ENCODE assay signal across 20 cellular contexts in the genomic region with DNA sequence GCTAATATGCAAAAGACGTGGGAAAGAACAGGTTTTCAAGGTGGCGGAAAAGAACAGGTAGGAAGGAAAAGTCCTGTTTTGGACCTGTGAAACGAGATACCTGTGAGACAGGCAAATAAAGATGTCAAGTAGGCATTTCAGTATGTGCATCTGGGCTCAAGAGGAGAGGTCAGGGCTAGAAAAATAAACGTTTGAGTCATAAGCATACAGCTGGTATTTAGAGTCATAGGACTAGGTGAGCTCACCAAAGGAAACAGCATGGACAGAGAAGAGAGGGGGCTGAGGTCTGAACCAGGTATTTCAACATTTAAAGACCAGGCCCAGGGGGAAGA. TPM values are rescaled to one million over a fixed set of nuclear protein-coding genes. Genes with fewer than 3 reads are reported as not detected.
DNase-seq lines count a peak whose midpoint lies in the region; ATAC-seq and TF ChIP-seq lines count a peak whose summit lies in the region.
"Had no signal": no experiment of that assay in that cellular context is flagged by ENCODE, and none has a peak within 500 bp of the region (broad histone marks: within the 10 kb centered on the region; RNA-seq: fewer than 3 reads in every experiment).

No MANE protein-coding gene starts in this region.

- H3K9ac ChIP-seq in GM23248 (no peak overlapping the region), fibroblast of lung (ENCODE audit: insufficient read depth, low read length) (no peak overlapping the region)

- H3K4me1 ChIP-seq in CD8-positive, alpha-beta memory T cell (ENCODE audit: insufficient read depth, low read length) = no peaks in the 10 kb centered on the region
- peaks cover 8% of the 10 kb centered on the region for H3K4me1 ChIP-seq in GM23248 (ENCODE audit: insufficient read depth)
- H3K4me1 ChIP-seq in fibroblast of lung (ENCODE audit: control insufficient read depth, extremely low read depth, insufficient read depth, low read length) = peaks cover 4% of the 10 kb centered on the region
- H3K4me1 ChIP-seq: suprapubic skin had no signal

- H3F3A ChIP-seq in GM23248 (ENCODE audit: insufficient read depth) = no peaks in the 10 kb centered on the region

- ATAC-seq in left cardiac atrium (no peak), HG03460 (IDR thresholded peaks at IDR 0.05; ENCODE audit: unreplicated experiment) (no peak)
- ATAC-seq: effector memory CD8-positive, alpha-beta T cell; GM12878; left lobe of liver; mucosa of descending colon; Right ventricle myocardium inferior had no signal

- no peaks in the 10 kb centered on the region for H4K20me1 ChIP-seq in GM23248 (ENCODE audit: insufficient read depth)
- H4K20me1 ChIP-seq in fibroblast of lung (ENCODE audit: control insufficient read depth, extremely low read depth, insufficient read depth, low read length) = no peaks in the 10 kb centered on the region

- H3K36me3 ChIP-seq in CD8-positive, alpha-beta memory T cell (ENCODE audit: insufficient read depth, low read length) = no peaks in the 10 kb centered on the region
- H3K36me3 ChIP-seq in GM23248 (ENCODE audit: low read depth) (no peaks in the 10 kb centered on the region), fibroblast of lung (ENCODE audit: control insufficient read depth, insufficient read depth, low read length) (peaks cover 2% of the 10 kb centered on the region)
- H3K36me3 ChIP-seq: suprapubic skin had no signal

- in situ Hi-C loops in GM23248 (cut with MboI) = no loop called here

- peak overlapping the region; percentile 16 for H3K27ac ChIP-seq in CD8-positive, alpha-beta memory T cell (ENCODE audit: low read depth, low read length)
- no peak overlapping the region for H3K27ac ChIP-seq in GM23248
- no peak overlapping the region for H3K27ac ChIP-seq in fibroblast of lung (ENCODE audit: insufficient read depth, low read length)
- H3K27ac ChIP-seq: spleen, suprapubic skin had no signal

- H3K9me2 ChIP-seq in GM23248 (ENCODE audit: insufficient read depth) = no peaks in the 10 kb centered on the region

- DNase-seq in CD8-positive, alpha-beta memory T cell = no peak
- DNase-seq in GM23248 (peak; percentile 17), NCI-H774 (lab: John Stamatoyannopoulos, UW) (peak; percentile 10), fibroblast of lung (ENCODE audit: low read depth in 2 of 2) (peak; percentile 62 to 68), NCI-H345 treated with DMSO at 0.1 percent for 48 hours (lab: John Stamatoyannopoulos, UW; ENCODE audit: unreplicated experiment) (no peak), left cardiac atrium (no peak)
- no peak for DNase-seq in activated CD4-positive, CD25-positive, alpha-beta regulatory T cell (lab: John Stamatoyannopoulos, UW)
- DNase-seq: COR-L47; effector memory CD8-positive, alpha-beta T cell; H9; mucosa of descending colon; NCI-H1105 treated with DMSO at 0.1 percent for 48 hours; NCI-H2227 treated with DMSO at 0.1 percent for 48 hours; spleen had no signal

- H3K4me2 ChIP-seq in GM23248 (ENCODE audit: unreplicated experiment) (no peak overlapping the region), fibroblast of lung (ENCODE audit: extremely low read depth, insufficient read depth, low read length) (no peak overlapping the region)

- intact Hi-C loops in left cardiac atrium (cut with DNase I) = no loop called here

- H3K79me2 ChIP-seq in GM23248 (ENCODE audit: insufficient read depth) (no peaks in the 10 kb centered on the region), fibroblast of lung (ENCODE audit: control insufficient read depth, insufficient read depth, low read length) (no peaks in the 10 kb centered on the region)

- POLR2A ChIA-PET in CD8-positive, alpha-beta memory T cell (lab: Charles Lee) = no interaction called here

- H3K4me1 Mint-ChIP-seq in CD8-positive, alpha-beta memory T cell = peaks cover 0 to 9% (median 0%) of the 10 kb centered on the region in 3 donors

- no peak for TF ChIP-seq CTCF in fibroblast of lung (conservative IDR thresholded peaks at IDR 0.05 in 1 of 2, IDR thresholded peaks at IDR 0.05 in 1 of 2; ENCODE audit: low read depth in 1 of 2, low read length in 2 of 2)

- no peak overlapping the region for H3K4me3 Mint-ChIP-seq in CD8-positive, alpha-beta memory T cell
- H3K4me3 Mint-ChIP-seq: effector memory CD8-positive, alpha-beta T cell; H9; T-helper 1 cell treated with Interleukin-12 subunit alpha and Interleukin-12 subunit beta and Interleukin-4 antibody, amounts not matched to agents 30 μg/mL and 1 μg/mL, for 36 hours had no signal

- 78 to 85% methylated on average over 4 of the region's 4 CpGs for WGBS in GM23248 (ENCODE audit: low coverage in 1 of 2, low lambda C conversion rate in 2 of 2, missing lambda C conversion rate in 2 of 2), 2 experiments

- H3K9me3 ChIP-seq in CD8-positive, alpha-beta memory T cell (ENCODE audit: low read length) = no peaks in the 10 kb centered on the region
- H3K9me3 ChIP-seq in GM23248 (ENCODE audit: low read depth) = no peaks in the 10 kb centered on the region
- H3K9me3 ChIP-seq in fibroblast of lung (ENCODE audit: control insufficient read depth, insufficient read depth, low read depth, low read length) = no peaks in the 10 kb centered on the region
- H3K9me3 ChIP-seq: mucosa of descending colon, spleen, suprapubic skin had no signal

- CTCF ChIA-PET in CD8-positive, alpha-beta memory T cell (lab: Charles Lee) = interaction anchor here (1.9 kb wide), 1 partner anchor 9 kb away, joined by 7 read pairs; no protein-coding TSS in a partner anchor

- H3K36me3 Mint-ChIP-seq in CD8-positive, alpha-beta memory T cell = peaks cover 0 to 9% (median 2%) of the 10 kb centered on the region in 3 donors

- no peak overlapping the region for H3K27ac Mint-ChIP-seq in CD8-positive, alpha-beta memory T cell
- H3K27ac Mint-ChIP-seq: effector memory CD8-positive, alpha-beta T cell; T-helper 1 cell treated with Interleukin-12 subunit alpha and Interleukin-12 subunit beta and Interleukin-4 antibody, amounts not matched to agents 30 μg/mL and 1 μg/mL, for 36 hours had no signal

- no peaks in the 10 kb centered on the region for H3K27me3 Mint-ChIP-seq in CD8-positive, alpha-beta memory T cell
- H3K27me3 Mint-ChIP-seq: effector memory CD8-positive, alpha-beta T cell had no signal

- H3K9me3 Mint-ChIP-seq in CD8-positive, alpha-beta memory T cell = no peaks in the 10 kb centered on the region
- H3K9me3 Mint-ChIP-seq: effector memory CD8-positive, alpha-beta T cell; H9; T-helper 1 cell treated with Interleukin-12 subunit alpha and Interleukin-12 subunit beta and Interleukin-4 antibody, amounts not matched to agents 30 μg/mL and 1 μg/mL, for 36 hours had no signal

- H3K27me3 ChIP-seq in CD8-positive, alpha-beta memory T cell (ENCODE audit: insufficient read depth, low read length, poor library complexity, severe bottlenecking) = no peaks in the 10 kb centered on the region
- H3K27me3 ChIP-seq in GM23248 (replicated peaks; ENCODE audit: insufficient read depth) = no peaks in the 10 kb centered on the region
- no peaks in the 10 kb centered on the region for H3K27me3 ChIP-seq in fibroblast of lung (ENCODE audit: control insufficient read depth, insufficient read depth, low read length)
- H3K27me3 ChIP-seq: spleen, suprapubic skin had no signal

- no peak overlapping the region for H3K4me3 ChIP-seq in CD8-positive, alpha-beta memory T cell (ENCODE audit: low read length)
- H3K4me3 ChIP-seq in GM23248 (no peak overlapping the region), fibroblast of lung (replicated peaks in 1 of 4; ENCODE audit: control extremely low read depth in 1 of 4, insufficient read depth in 1 of 4, low read depth in 3 of 4, low read length in 4 of 4) (no peak overlapping the region)
- H3K4me3 ChIP-seq: GM12878, mucosa of descending colon, spleen, suprapubic skin had no signal

- H2AFZ ChIP-seq in GM23248 (no peak overlapping the region), fibroblast of lung (ENCODE audit: low read length) (no peak overlapping the region)

RNA-seq across cellular contexts. Expression of gene MTFR2, which starts 14.9 kb away (rescaled TPM):
- 10 to 100 TPM; 18.8 to 21.7 TPM for total RNA-seq in CD8-positive, alpha-beta memory T cell
- polyA plus RNA-seq in CD8-positive, alpha-beta memory T cell = 0.69 TPM
- total RNA-seq in GM23248 (2014; rRNA removed; shearing (Covaris generic)) = not detected in 2 replicates
- polyA plus RNA-seq in GM23248 (2016; fragmentation: Nextera tagmentation; extraction: Ambion mirVana) (2.5 and 3.1 TPM in 2 replicates), fibroblast of lung (3.3 and 12.7 TPM in 2 replicates)
- total RNA-seq in fibroblast of lung (0.26 and 0.83 TPM in 2 replicates), left cardiac atrium (1 to 10 TPM in 1 of 2 donors, under 1 TPM in 1; 0.31 to 1.0 TPM)
- polyA plus RNA-seq in fibroblast of lung (2012) = 1.7 and 5.2 TPM in 2 replicates
- 20.0 TPM in 1 of 2 replicates, not detected in the other for polyA minus RNA-seq in fibroblast of lung (ENCODE audit: low replicate concordance)
- total RNA-seq: left lobe of liver had no signal

RNA-seq across cellular contexts. Expression of gene BCLAF1, which starts 54.4 kb away (rescaled TPM):
- 100 to 1,000 TPM; 247 to 269 TPM for total RNA-seq in CD8-positive, alpha-beta memory T cell
- 130 TPM for polyA plus RNA-seq in CD8-positive, alpha-beta memory T cell
- total RNA-seq in GM23248 (2014; rRNA removed; shearing (Covaris generic)) = 62.6 and 80.3 TPM in 2 replicates
- 78.0 and 78.3 TPM in 2 replicates for polyA plus RNA-seq in GM23248 (2016; fragmentation: Nextera tagmentation; extraction: Ambion mirVana)
- 69.9 and 82.6 TPM in 2 replicates for total RNA-seq in fibroblast of lung
- polyA plus RNA-seq in fibroblast of lung = 99.8 and 102 TPM in 2 replicates
- 88.3 and 99.2 TPM in 2 replicates for polyA plus RNA-seq in fibroblast of lung (2012)
- polyA minus RNA-seq in fibroblast of lung (ENCODE audit: low replicate concordance) = 16.7 and 48.2 TPM in 2 replicates
- 10 to 100 TPM; 70.9 to 99.8 TPM for total RNA-seq in left cardiac atrium

Comparison
In these comparisons a context has a peak if more than half of its experiments do, and no peak if none do; other contexts are left out.
1. DNase-seq: peak in GM23248 (single experiment), NCI-H774 (single experiment) and fibroblast of lung (2 of 2); none in CD8-positive, alpha-beta memory T cell (0 of 5), NCI-H345 treated with DMSO at 0.1 percent for 48 hours (single experiment), left cardiac atrium (single experiment) and activated CD4-positive, CD25-positive, alpha-beta regulatory T cell (0 of 4).
2. RNA of gene MTFR2, which starts 14.9 kb away (total RNA-seq): 18.8 to 21.7 TPM in CD8-positive, alpha-beta memory T cell; 0.31 to 1.0 TPM in left cardiac atrium, 0.26 to 0.83 TPM in fibroblast of lung and not detected in GM23248; every median in the first group is over 4 times any median in the second.